1 cellular context compared by ENCODE assay signal in the genomic region with DNA sequence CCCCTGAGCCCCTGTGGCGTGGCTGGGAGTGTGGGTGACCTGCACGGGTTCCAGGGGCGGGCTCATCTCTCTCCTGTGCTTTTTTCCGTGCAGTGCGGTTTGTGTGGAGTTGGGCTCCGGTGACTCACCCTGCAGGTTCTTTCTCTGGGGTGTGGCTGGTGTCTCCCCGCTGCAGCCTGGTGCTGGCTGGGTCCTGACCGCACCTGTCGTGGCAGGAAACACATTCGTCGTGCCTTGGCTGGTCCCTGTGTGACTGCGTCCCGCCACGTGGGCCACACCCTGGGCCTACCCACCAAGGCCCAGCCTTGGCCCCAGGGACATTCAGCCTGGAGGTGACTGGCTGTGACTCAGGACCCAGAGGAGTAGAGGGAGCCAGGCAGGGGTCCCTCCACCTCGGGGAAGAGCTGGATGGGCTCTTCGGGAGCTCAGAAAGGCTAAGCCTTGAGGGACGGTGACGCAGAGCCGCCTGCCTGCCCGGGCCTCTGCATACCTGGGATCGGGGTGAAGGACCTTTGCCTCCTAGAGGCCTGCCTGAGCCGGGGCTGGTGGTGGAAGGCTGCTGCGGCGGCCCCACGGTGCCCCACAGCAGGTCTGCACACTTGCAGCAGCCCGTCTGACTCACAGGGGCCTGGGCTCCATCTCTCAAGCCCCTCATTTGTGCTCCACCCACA.
A peak's percentile ranks its signal among the peaks of the same experiment; 100 is the strongest.
TF ChIP-seq lines count a peak whose summit lies in the region.

No MANE protein-coding gene starts in this region.

TF ChIP-seq in HepG2, 621 proteins besides CTCF, POLR2A, EP300 and RAD21 (continued from another document and continues in another):
- TF ChIP-seq ZNF7 (CRISPR knock-in tag; IDR thresholded peaks at IDR 0.05) (no peak), GABPB1 (CRISPR knock-in tag; IDR thresholded peaks at IDR 0.05) (peak; percentile 51; the same call in 1 of the 2 replicates), ARHGAP35 (CRISPR knock-in tag; IDR thresholded peaks at IDR 0.05; ENCODE audit: borderline replicate concordance) (peak; percentile 75), ZNF772 (CRISPR knock-in tag; IDR thresholded peaks at IDR 0.05) (0 out of 2 replicates have a peak, but pooled peaks have one; percentile 30), SAP130 (CRISPR knock-in tag; IDR thresholded peaks at IDR 0.05; ENCODE audit: low read depth) (no peak; the same call in 1 of the 2 replicates), TBX2 (CRISPR knock-in tag; IDR thresholded peaks at IDR 0.05; ENCODE audit: borderline replicate concordance) (peak; percentile 31; the same call in 1 of the 2 replicates), ZNF563 (CRISPR knock-in tag; IDR thresholded peaks at IDR 0.05) (no peak), ZNF839 (CRISPR knock-in tag; IDR thresholded peaks at IDR 0.05; ENCODE audit: borderline replicate concordance) (no peak), SPEN (CRISPR knock-in tag; IDR thresholded peaks at IDR 0.05; ENCODE audit: low read depth) (peak; percentile 31; the same call in 1 of the 2 replicates), CREB1 (IDR thresholded peaks at IDR 0.05) (no peak), CREB1 (CRISPR knock-in tag; IDR thresholded peaks at IDR 0.05) (0 out of 2 replicates have a peak, but pooled peaks have one; percentile 49), ZSCAN21 (CRISPR knock-in tag; IDR thresholded peaks at IDR 0.05; ENCODE audit: borderline replicate concordance) (0 out of 2 replicates have a peak, but pooled peaks have one; percentile 4), SRSF4 (IDR thresholded peaks at IDR 0.05; ENCODE audit: low read depth, low read length, poor library complexity, severe bottlenecking) (no peak), HIVEP1 (CRISPR knock-in tag; IDR thresholded peaks at IDR 0.05) (peak; percentile 50; the same call in 1 of the 2 replicates), NR2C2 (CRISPR knock-in tag; IDR thresholded peaks at IDR 0.05; ENCODE audit: borderline replicate concordance) (peak; percentile 42; the same call in 1 of the 2 replicates), NCOA1 (CRISPR knock-in tag; IDR thresholded peaks at IDR 0.05) (no peak), JARID2 (CRISPR knock-in tag; IDR thresholded peaks at IDR 0.05; ENCODE audit: insufficient replicate concordance) (peak; percentile 31), NR2F6 (IDR thresholded peaks at IDR 0.05) (no peak), NR2F6 (CRISPR knock-in tag; IDR thresholded peaks at IDR 0.05) (peak; percentile 37; the same call in 1 of the 2 replicates), TOE1 (CRISPR knock-in tag; IDR thresholded peaks at IDR 0.05) (no peak; the same call in 1 of the 2 replicates), ARID2 (CRISPR knock-in tag; IDR thresholded peaks at IDR 0.05; ENCODE audit: borderline replicate concordance) (no peak), AKAP8 (CRISPR knock-in tag; IDR thresholded peaks at IDR 0.05) (peak; percentile 69; the same call in 1 of the 2 replicates), ZNF207 (IDR thresholded peaks at IDR 0.05; ENCODE audit: borderline replicate concordance) (no peak), ZFX (CRISPR knock-in tag; IDR thresholded peaks at IDR 0.05; ENCODE audit: low read depth) (peak; percentile 73), RBFOX2 (IDR thresholded peaks at IDR 0.05; ENCODE audit: low read depth, low read length) (peak; percentile 52; the same call in 1 of the 2 replicates), HNF4G (IDR thresholded peaks at IDR 0.05; ENCODE audit: borderline replicate concordance, low read depth, low read length) (peak; percentile 73; the same call in 1 of the 2 replicates), HNF4G (CRISPR knock-in tag; IDR thresholded peaks at IDR 0.05; ENCODE audit: borderline replicate concordance, low read depth) (0 out of 2 replicates have a peak, but pooled peaks have one; percentile 24)
- TF ChIP-seq, protein P1, sequence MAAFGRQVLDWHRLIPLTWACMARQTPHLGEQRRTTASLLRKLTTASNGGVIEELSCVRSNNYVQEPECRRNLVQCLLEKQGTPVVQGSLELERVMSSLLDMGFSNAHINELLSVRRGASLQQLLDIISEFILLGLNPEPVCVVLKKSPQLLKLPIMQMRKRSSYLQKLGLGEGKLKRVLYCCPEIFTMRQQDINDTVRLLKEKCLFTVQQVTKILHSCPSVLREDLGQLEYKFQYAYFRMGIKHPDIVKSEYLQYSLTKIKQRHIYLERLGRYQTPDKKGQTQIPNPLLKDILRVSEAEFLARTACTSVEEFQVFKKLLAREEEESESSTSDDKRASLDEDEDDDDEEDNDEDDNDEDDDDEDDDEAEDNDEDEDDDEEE (CRISPR knock-in tag; IDR thresholded peaks at IDR 0.05): no peak
- TF ChIP-seq, protein P2, sequence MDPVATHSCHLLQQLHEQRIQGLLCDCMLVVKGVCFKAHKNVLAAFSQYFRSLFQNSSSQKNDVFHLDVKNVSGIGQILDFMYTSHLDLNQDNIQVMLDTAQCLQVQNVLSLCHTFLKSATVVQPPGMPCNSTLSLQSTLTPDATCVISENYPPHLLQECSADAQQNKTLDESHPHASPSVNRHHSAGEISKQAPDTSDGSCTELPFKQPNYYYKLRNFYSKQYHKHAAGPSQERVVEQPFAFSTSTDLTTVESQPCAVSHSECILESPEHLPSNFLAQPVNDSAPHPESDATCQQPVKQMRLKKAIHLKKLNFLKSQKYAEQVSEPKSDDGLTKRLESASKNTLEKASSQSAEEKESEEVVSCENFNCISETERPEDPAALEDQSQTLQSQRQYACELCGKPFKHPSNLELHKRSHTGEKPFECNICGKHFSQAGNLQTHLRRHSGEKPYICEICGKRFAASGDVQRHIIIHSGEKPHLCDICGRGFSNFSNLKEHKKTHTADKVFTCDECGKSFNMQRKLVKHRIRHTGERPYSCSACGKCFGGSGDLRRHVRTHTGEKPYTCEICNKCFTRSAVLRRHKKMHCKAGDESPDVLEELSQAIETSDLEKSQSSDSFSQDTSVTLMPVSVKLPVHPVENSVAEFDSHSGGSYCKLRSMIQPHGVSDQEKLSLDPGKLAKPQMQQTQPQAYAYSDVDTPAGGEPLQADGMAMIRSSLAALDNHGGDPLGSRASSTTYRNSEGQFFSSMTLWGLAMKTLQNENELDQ (CRISPR knock-in tag; IDR thresholded peaks at IDR 0.05; ENCODE audit: borderline replicate concordance): no peak
- TF ChIP-seq, protein P3, sequence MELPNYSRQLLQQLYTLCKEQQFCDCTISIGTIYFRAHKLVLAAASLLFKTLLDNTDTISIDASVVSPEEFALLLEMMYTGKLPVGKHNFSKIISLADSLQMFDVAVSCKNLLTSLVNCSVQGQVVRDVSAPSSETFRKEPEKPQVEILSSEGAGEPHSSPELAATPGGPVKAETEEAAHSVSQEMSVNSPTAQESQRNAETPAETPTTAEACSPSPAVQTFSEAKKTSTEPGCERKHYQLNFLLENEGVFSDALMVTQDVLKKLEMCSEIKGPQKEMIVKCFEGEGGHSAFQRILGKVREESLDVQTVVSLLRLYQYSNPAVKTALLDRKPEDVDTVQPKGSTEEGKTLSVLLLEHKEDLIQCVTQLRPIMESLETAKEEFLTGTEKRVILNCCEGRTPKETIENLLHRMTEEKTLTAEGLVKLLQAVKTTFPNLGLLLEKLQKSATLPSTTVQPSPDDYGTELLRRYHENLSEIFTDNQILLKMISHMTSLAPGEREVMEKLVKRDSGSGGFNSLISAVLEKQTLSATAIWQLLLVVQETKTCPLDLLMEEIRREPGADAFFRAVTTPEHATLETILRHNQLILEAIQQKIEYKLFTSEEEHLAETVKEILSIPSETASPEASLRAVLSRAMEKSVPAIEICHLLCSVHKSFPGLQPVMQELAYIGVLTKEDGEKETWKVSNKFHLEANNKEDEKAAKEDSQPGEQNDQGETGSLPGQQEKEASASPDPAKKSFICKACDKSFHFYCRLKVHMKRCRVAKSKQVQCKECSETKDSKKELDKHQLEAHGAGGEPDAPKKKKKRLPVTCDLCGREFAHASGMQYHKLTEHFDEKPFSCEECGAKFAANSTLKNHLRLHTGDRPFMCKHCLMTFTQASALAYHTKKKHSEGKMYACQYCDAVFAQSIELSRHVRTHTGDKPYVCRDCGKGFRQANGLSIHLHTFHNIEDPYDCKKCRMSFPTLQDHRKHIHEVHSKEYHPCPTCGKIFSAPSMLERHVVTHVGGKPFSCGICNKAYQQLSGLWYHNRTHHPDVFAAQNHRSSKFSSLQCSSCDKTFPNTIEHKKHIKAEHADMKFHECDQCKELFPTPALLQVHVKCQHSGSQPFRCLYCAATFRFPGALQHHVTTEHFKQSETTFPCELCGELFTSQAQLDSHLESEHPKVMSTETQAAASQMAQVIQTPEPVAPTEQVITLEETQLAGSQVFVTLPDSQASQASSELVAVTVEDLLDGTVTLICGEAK (IDR thresholded peaks at IDR 0.05): no peak
- TF ChIP-seq, protein P3 (CRISPR knock-in tag; IDR thresholded peaks at IDR 0.05): peak; percentile 16; the same call in 1 of the 2 replicates
- TF ChIP-seq, protein P4, sequence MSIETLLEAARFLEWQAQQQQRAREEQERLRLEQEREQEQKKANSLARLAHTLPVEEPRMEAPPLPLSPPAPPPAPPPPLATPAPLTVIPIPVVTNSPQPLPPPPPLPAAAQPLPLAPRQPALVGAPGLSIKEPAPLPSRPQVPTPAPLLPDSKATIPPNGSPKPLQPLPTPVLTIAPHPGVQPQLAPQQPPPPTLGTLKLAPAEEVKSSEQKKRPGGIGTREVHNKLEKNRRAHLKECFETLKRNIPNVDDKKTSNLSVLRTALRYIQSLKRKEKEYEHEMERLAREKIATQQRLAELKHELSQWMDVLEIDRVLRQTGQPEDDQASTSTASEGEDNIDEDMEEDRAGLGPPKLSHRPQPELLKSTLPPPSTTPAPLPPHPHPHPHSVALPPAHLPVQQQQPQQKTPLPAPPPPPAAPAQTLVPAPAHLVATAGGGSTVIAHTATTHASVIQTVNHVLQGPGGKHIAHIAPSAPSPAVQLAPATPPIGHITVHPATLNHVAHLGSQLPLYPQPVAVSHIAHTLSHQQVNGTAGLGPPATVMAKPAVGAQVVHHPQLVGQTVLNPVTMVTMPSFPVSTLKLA (IDR thresholded peaks at IDR 0.05): no peak
- TF ChIP-seq, protein P5, sequence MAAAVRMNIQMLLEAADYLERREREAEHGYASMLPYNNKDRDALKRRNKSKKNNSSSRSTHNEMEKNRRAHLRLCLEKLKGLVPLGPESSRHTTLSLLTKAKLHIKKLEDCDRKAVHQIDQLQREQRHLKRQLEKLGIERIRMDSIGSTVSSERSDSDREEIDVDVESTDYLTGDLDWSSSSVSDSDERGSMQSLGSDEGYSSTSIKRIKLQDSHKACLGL (CRISPR knock-in tag; IDR thresholded peaks at IDR 0.05): peak; percentile 62; the same call in 1 of the 2 replicates
- TF ChIP-seq, protein P6, sequence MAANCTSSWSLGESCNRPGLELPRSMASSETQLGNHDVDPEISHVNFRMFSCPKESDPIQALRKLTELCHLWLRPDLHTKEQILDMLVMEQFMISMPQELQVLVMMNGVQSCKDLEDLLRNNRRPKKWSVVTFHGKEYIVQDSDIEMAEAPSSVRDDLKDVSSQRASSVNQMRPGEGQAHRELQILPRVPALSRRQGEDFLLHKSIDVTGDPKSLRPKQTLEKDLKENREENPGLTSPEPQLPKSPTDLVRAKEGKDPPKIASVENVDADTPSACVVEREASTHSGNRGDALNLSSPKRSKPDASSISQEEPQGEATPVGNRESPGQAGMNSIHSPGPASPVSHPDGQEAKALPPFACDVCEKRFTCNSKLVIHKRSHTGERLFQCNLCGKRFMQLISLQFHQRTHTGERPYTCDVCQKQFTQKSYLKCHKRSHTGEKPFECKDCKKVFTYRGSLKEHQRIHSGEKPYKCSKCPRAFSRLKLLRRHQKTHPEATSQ (CRISPR knock-in tag; IDR thresholded peaks at IDR 0.05; ENCODE audit: borderline replicate concordance): 0 out of 2 replicates have a peak, but pooled peaks have one; percentile 25
- TF ChIP-seq, protein P7, sequence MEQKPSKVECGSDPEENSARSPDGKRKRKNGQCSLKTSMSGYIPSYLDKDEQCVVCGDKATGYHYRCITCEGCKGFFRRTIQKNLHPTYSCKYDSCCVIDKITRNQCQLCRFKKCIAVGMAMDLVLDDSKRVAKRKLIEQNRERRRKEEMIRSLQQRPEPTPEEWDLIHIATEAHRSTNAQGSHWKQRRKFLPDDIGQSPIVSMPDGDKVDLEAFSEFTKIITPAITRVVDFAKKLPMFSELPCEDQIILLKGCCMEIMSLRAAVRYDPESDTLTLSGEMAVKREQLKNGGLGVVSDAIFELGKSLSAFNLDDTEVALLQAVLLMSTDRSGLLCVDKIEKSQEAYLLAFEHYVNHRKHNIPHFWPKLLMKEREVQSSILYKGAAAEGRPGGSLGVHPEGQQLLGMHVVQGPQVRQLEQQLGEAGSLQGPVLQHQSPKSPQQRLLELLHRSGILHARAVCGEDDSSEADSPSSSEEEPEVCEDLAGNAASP (CRISPR knock-in tag; IDR thresholded peaks at IDR 0.05; ENCODE audit: borderline replicate concordance): peak; percentile 37; the same call in 1 of the 2 replicates
- TF ChIP-seq, protein P8, sequence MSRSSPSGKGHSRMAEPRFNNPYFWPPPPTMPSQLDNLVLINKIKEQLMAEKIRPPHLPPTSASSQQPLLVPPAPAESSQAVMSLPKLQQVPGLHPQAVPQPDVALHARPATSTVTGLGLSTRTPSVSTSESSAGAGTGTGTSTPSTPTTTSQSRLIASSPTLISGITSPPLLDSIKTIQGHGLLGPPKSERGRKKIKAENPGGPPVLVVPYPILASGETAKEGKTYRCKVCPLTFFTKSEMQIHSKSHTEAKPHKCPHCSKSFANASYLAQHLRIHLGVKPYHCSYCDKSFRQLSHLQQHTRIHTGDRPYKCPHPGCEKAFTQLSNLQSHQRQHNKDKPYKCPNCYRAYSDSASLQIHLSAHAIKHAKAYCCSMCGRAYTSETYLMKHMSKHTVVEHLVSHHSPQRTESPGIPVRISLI (CRISPR knock-in tag; IDR thresholded peaks at IDR 0.05; ENCODE audit: borderline replicate concordance): 0 out of 2 replicates have a peak, but pooled peaks have one; percentile 21
